ENCODE assay signal across 7 cellular contexts in genomic region chrX:34555481-34555880, GRCh38.
"Had no signal": no experiment of that assay in that cellular context is flagged by ENCODE, and none has a peak within 500 bp of the region (broad histone marks: within the 10 kb centered on the region; RNA-seq: fewer than 3 reads in every experiment).

No MANE protein-coding gene starts in this region.

- H3K4me1 ChIP-seq: HAP-1 had no signal

- DNase-seq: H7, HFFc6, KBM-7 had no signal

- H3K4me2 ChIP-seq: GM23338 had no signal

- H3K36me3 ChIP-seq: HAP-1 had no signal

- FAIRE-seq: HTR-8/SVneo had no signal

- ATAC-seq: GM23338, HCT116 had no signal

- H3K9me3 ChIP-seq: HAP-1 had no signal

- H2AFZ ChIP-seq: GM23338 had no signal

- H3K4me3 ChIP-seq: GM23338, HAP-1 had no signal
